In the genomic region with DNA sequence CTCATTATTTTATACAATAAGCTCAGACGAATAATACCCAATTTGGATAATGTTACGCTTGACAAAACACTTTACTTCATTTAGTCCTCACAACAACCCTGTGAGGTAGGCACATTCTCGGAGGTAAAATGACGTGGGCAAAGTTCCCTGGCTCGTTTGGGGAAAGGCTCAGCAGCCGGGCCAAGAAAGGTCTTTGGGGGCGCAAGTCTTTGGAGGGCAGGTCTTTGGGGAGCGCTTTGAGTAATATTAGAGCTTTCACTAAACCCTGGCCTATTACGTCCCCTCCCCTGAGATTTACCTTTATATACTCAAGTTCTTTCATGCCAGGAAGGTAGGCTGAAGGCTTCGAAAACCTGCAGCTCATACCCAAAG, we compare ENCODE assay signal across 2 cellular contexts.
TF ChIP-seq lines count a peak whose summit lies in the region.

No MANE protein-coding gene starts in this region.

TF ChIP-seq in IMR-90, 13 proteins besides CTCF, POLR2A, EP300 and RAD21:
- no peak for TF ChIP-seq SMC3 (IDR thresholded peaks at IDR 0.05; ENCODE audit: low read depth, low read length)

TF ChIP-seq in liver, 16 proteins besides CTCF, POLR2A, EP300 and RAD21:
- TF ChIP-seq SP1 (IDR thresholded peaks at IDR 0.05) (no peak), RXRA (IDR thresholded peaks at IDR 0.05) (no peak), TAF1 (conservative IDR thresholded peaks at IDR 0.05) (no peak), FOXA2 (IDR thresholded peaks at IDR 0.05) (no peak), GABPA (IDR thresholded peaks at IDR 0.05 in 1 of 2, conservative IDR thresholded peaks at IDR 0.05 in 1 of 2) (no peak), HNF4G (IDR thresholded peaks at IDR 0.05) (no peak), NR2F2 (IDR thresholded peaks at IDR 0.05) (no peak)
